Comparison of ENCODE assay signal across 13 cellular contexts in the genomic region with DNA sequence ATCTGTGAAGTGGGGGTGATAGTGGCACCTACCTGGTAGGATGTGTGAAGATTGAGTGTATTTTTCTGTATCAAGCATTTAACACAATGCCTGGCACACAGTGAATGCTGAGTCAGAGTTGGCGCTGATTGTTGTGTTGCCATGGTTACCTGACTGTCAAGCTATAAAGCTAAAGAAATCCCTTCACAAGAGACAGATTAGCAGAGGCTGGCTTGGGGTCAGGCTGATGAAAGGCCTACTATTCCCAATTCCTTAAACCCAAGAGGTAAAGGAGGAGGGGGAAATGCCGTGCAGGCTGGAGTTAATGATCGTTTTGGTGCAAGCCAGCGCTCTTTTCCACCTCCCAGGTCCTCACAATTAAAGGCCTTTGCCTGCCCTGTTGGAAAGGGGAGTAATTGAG. TPM values are rescaled to one million over a fixed set of nuclear protein-coding genes. Genes with fewer than 3 reads are reported as not detected.
DNase-seq lines count a peak whose midpoint lies in the region; ATAC-seq and FAIRE-seq lines count a peak whose summit lies in the region.
"Had no signal": no experiment of that assay in that cellular context is flagged by ENCODE, and none has a peak within 500 bp of the region (broad histone marks: within the 10 kb centered on the region; RNA-seq: fewer than 3 reads in every experiment).

No MANE protein-coding gene starts in this region.

- in situ Hi-C loops in Caki2 (cut with HindIII; ENCODE audit: low pct_unique_long_range_greater_than_20kb, low sequenced_read_pairs): no loop called here

- FAIRE-seq in GM19239 (lab: Jason Lieb, UNC): no peak

- H3K9me3 Mint-ChIP-seq in activated T-helper 17 cell treated with anti-CD3 and anti-CD28 coated beads, Interleukin-2, amount 50 U/mL, for 72 hours: peaks cover 3% of the 10 kb centered on the region

- peaks cover 16% of the 10 kb centered on the region for H3K4me1 Mint-ChIP-seq in activated T-helper 17 cell treated with anti-CD3 and anti-CD28 coated beads, Interleukin-2, amount 50 U/mL, for 72 hours

- H3K36me3 Mint-ChIP-seq in activated T-helper 17 cell treated with anti-CD3 and anti-CD28 coated beads, Interleukin-2, amount 50 U/mL, for 72 hours (ENCODE audit: low read depth): no peaks in the 10 kb centered on the region
- H3K36me3 Mint-ChIP-seq: activated naive CD8-positive, alpha-beta T cell had no signal

- H3K4me3 Mint-ChIP-seq in activated T-helper 17 cell treated with anti-CD3 and anti-CD28 coated beads, Interleukin-2, amount 50 U/mL, for 72 hours: no peak overlapping the region
- H3K4me3 Mint-ChIP-seq: activated naive CD8-positive, alpha-beta T cell had no signal

- no peak for ATAC-seq in activated T-helper 17 cell treated with anti-CD3 and anti-CD28 coated beads, Interleukin-2, amount 50 U/mL, for 72 hours (replicated peaks)
- ATAC-seq in HG02571 (IDR thresholded peaks at IDR 0.05; ENCODE audit: unreplicated experiment): no peak
- ATAC-seq in HG03460 (IDR thresholded peaks at IDR 0.05; ENCODE audit: unreplicated experiment): no peak

- peak overlapping the region; percentile 45 for H3K27ac Mint-ChIP-seq in activated T-helper 17 cell treated with anti-CD3 and anti-CD28 coated beads, Interleukin-2, amount 50 U/mL, for 72 hours
- H3K27ac Mint-ChIP-seq: activated naive CD8-positive, alpha-beta T cell had no signal

- H3K27me3 Mint-ChIP-seq in activated T-helper 17 cell treated with anti-CD3 and anti-CD28 coated beads, Interleukin-2, amount 50 U/mL, for 72 hours: peaks cover 11% of the 10 kb centered on the region

- DNase-seq in Caki2 (ENCODE audit: low read depth): peak; percentile 49
- DNase-seq in HCEC 1CT: peak; percentile 14
- DNase-seq in iris pigment epithelial cell (ENCODE audit: low read depth): peak; percentile 7
- DNase-seq in GM19238 (ENCODE audit: insufficient read length, low spot score): no peak
- no peak for DNase-seq in GM19239 (ENCODE audit: insufficient read length, low spot score)
- DNase-seq: DMS79, midbrain, NCI-H524 treated with DMSO at 0.1 percent for 48 hours, testis had no signal

RNA-seq across cellular contexts. Expression of a gene that starts 5.9 kb away (rescaled TPM):
- total RNA-seq in Caki2 (2014; rRNA removed; shearing (Covaris generic); ENCODE audit: low replicate concordance): not detected in 2 replicates
- total RNA-seq in activated T-helper 17 cell treated with anti-CD3 and anti-CD28 coated beads, Interleukin-2, amount 50 U/mL, for 72 hours: not detected
- total RNA-seq: testis had no signal

Comparison
In these comparisons a context has a peak if more than half of its experiments do, and no peak if none do; other contexts are left out.
1. DNase-seq: peak in Caki2 (single experiment), HCEC 1CT (single experiment) and iris pigment epithelial cell (single experiment); none in GM19238 (single experiment) and GM19239 (single experiment).